Comparison of ENCODE assay signal across 10 cellular contexts in genomic region chr4:184792950-184793555, GRCh38. TPM values are rescaled to one million over a fixed set of nuclear protein-coding genes. Genes with fewer than 3 reads are reported as not detected.
DNase-seq lines count a peak whose midpoint lies in the region; ATAC-seq, FAIRE-seq and TF ChIP-seq lines count a peak whose summit lies in the region.
"Had no signal": no experiment of that assay in that cellular context is flagged by ENCODE, and none has a peak within 500 bp of the region (broad histone marks: within the 10 kb centered on the region; RNA-seq: fewer than 3 reads in every experiment).

No MANE protein-coding gene starts in this region.

- intact Hi-C loops in MCF 10A (cut with micrococcal nuclease) (loop anchor here (1.0 to 2.0 kb wide), 2 partner anchors 20 to 60 kb away; no protein-coding TSS in a partner anchor), breast epithelium (cut with DNase I; ENCODE audit: low total_unique reads) (no loop called here)

- no peaks in the 10 kb centered on the region for H3K36me3 ChIP-seq in breast epithelium

- TF ChIP-seq POLR2A in breast epithelium (IDR thresholded peaks at IDR 0.05): no peak

- H3K36me3 Mint-ChIP-seq in MCF 10A (ENCODE audit: insufficient read depth, unreplicated experiment): peaks cover 86% of the 10 kb centered on the region
- H3K36me3 Mint-ChIP-seq in activated CD8-positive, alpha-beta T cell treated with anti-CD3 and anti-CD28 coated beads, Interleukin-2, amount 10 ng/mL, durations not matched to agents 7 days and 5 days (ENCODE audit: low read depth): peaks cover 5% of the 10 kb centered on the region

- no peak for TF ChIP-seq CTCF in MCF 10A (IDR thresholded peaks at IDR 0.05; ENCODE audit: unreplicated experiment)
- TF ChIP-seq CTCF in breast epithelium (IDR thresholded peaks at IDR 0.05): no peak
- TF ChIP-seq CTCF in foreskin fibroblast (IDR thresholded peaks at IDR 0.05; ENCODE audit: low read depth, low read length): no peak
- no peak for TF ChIP-seq CTCF in D721Med (IDR thresholded peaks at IDR 0.05; ENCODE audit: insufficient read depth, missing control alignments)

- peak overlapping the region; percentile 67 for H3K27ac Mint-ChIP-seq in MCF 10A (ENCODE audit: low read depth, unreplicated experiment)
- H3K27ac Mint-ChIP-seq in activated CD8-positive, alpha-beta T cell treated with anti-CD3 and anti-CD28 coated beads, Interleukin-2, amount 10 ng/mL, durations not matched to agents 7 days and 5 days: no peak overlapping the region

- H3K27ac ChIP-seq in breast epithelium: no peak overlapping the region

- H3K4me3 ChIP-seq in breast epithelium: no peak overlapping the region
- no peak overlapping the region for H3K4me3 ChIP-seq in foreskin fibroblast (ENCODE audit: low read depth in 1 of 2, low read length in 2 of 2)
- H3K4me3 ChIP-seq: adrenal gland had no signal

- no peaks in the 10 kb centered on the region for H3K27me3 ChIP-seq in breast epithelium
- H3K27me3 ChIP-seq: adrenal gland had no signal

- POLR2A ChIA-PET in MCF 10A (lab: Yijun Ruan, JAX): interaction anchor here (0.6 to 3.0 kb wide), 14 partner anchors 8 to 529 kb away, joined by 3 to 33 read pairs (median 5); partner anchors contain the start of gene CENPU
- POLR2A ChIA-PET in activated CD8-positive, alpha-beta T cell treated with anti-CD3 and anti-CD28 coated beads, Interleukin-2, amount 10 ng/mL, durations not matched to agents 7 days and 5 days (lab: Charles Lee): interaction anchor here (1.3 kb wide), 1 partner anchor 32 kb away, joined by 4 read pairs; no protein-coding TSS in a partner anchor

- DNase-seq in MCF 10A (ENCODE audit: unreplicated experiment) (peak; percentile 93), breast epithelium (ENCODE audit: low spot score in 2 of 2) (no peak), foreskin fibroblast (peak; percentile 89 to 91), D721Med (ENCODE audit: insufficient read length, low spot score) (no peak), left lobe of liver (ENCODE audit: low spot score) (no peak), NCI-H510A treated with DMSO at 0.1 percent for 48 hours (lab: John Stamatoyannopoulos, UW) (no peak)
- DNase-seq in activated CD8-positive, alpha-beta T cell treated with anti-CD3 and anti-CD28 coated beads, Interleukin-2, amount 10 ng/mL, durations not matched to agents 7 days and 5 days: peak; percentile 41
- DNase-seq in stimulated activated CD4-positive, alpha-beta T cell treated with anti-CD3 and anti-CD28 coated beads, Interleukin-15, amount 100 ng/mL, for 48 hours (ENCODE audit: low read depth in 2 of 2): peak; percentile 35 to 41

- no peaks in the 10 kb centered on the region for H3K4me1 ChIP-seq in breast epithelium
- H3K4me1 ChIP-seq: adrenal gland had no signal

- peak; percentile 84 for ATAC-seq in activated CD8-positive, alpha-beta T cell treated with anti-CD3 and anti-CD28 coated beads, Interleukin-2, amount 10 ng/mL, durations not matched to agents 7 days and 5 days
- no peak for ATAC-seq in left lobe of liver

- H3K4me3 Mint-ChIP-seq in MCF 10A (ENCODE audit: unreplicated experiment): no peak overlapping the region
- H3K4me3 Mint-ChIP-seq in activated CD8-positive, alpha-beta T cell treated with anti-CD3 and anti-CD28 coated beads, Interleukin-2, amount 10 ng/mL, durations not matched to agents 7 days and 5 days: no peak overlapping the region

- no peaks in the 10 kb centered on the region for H3K9me3 ChIP-seq in breast epithelium
- H3K9me3 ChIP-seq: adrenal gland had no signal

- no peaks in the 10 kb centered on the region for H3K27me3 Mint-ChIP-seq in MCF 10A (ENCODE audit: insufficient read depth, unreplicated experiment)
- H3K27me3 Mint-ChIP-seq in activated CD8-positive, alpha-beta T cell treated with anti-CD3 and anti-CD28 coated beads, Interleukin-2, amount 10 ng/mL, durations not matched to agents 7 days and 5 days (ENCODE audit: low read depth): peaks cover 7% of the 10 kb centered on the region

- BruUV-seq in MCF 10A (replicated peaks; lab: Mats Ljungman, UMichigan): no TSS peak

- CTCF ChIA-PET in MCF 10A (lab: Yijun Ruan, JAX): interaction anchor here (0.6 to 1.4 kb wide), 12 partner anchors 8 to 342 kb away, joined by 3 to 7 read pairs (median 4); partner anchors contain the start of gene CENPU
- CTCF ChIA-PET in activated CD8-positive, alpha-beta T cell treated with anti-CD3 and anti-CD28 coated beads, Interleukin-2, amount 10 ng/mL, durations not matched to agents 7 days and 5 days (lab: Charles Lee): interaction anchor here (1.6 to 1.7 kb wide), 2 partner anchors 9 to 28 kb away, joined by 4 read pairs; no protein-coding TSS in a partner anchor

- H3K4me1 Mint-ChIP-seq in MCF 10A (ENCODE audit: insufficient read depth, unreplicated experiment): peaks cover 58% of the 10 kb centered on the region
- peaks cover 44% of the 10 kb centered on the region for H3K4me1 Mint-ChIP-seq in activated CD8-positive, alpha-beta T cell treated with anti-CD3 and anti-CD28 coated beads, Interleukin-2, amount 10 ng/mL, durations not matched to agents 7 days and 5 days (ENCODE audit: low read depth)

- no peak for FAIRE-seq in D721Med (lab: Jason Lieb, UNC)
- FAIRE-seq: G401.6 had no signal

- H3K9me3 Mint-ChIP-seq in MCF 10A (ENCODE audit: unreplicated experiment): no peaks in the 10 kb centered on the region
- H3K9me3 Mint-ChIP-seq in activated CD8-positive, alpha-beta T cell treated with anti-CD3 and anti-CD28 coated beads, Interleukin-2, amount 10 ng/mL, durations not matched to agents 7 days and 5 days (ENCODE audit: insufficient read depth): no peaks in the 10 kb centered on the region

RNA-seq across cellular contexts. Expression of gene ACSL1, which starts 32.7 kb away (rescaled TPM):
- 99.5 and 105 TPM in 2 replicates for total RNA-seq in MCF 10A (2022)
- 100 to 1,000 TPM; 167 to 797 (median 254) TPM for total RNA-seq in breast epithelium
- 1 to 10 TPM; 7.5 to 8.7 TPM for total RNA-seq in activated CD8-positive, alpha-beta T cell treated with anti-CD3 and anti-CD28 coated beads, Interleukin-2, amount 10 ng/mL, durations not matched to agents 7 days and 5 days
- total RNA-seq in left lobe of liver: 818 TPM

RNA-seq across cellular contexts. Expression of gene CENPU, which starts 59.2 kb away (rescaled TPM):
- total RNA-seq in MCF 10A (2022) (8.3 and 22.3 TPM in 2 replicates), breast epithelium (1 to 10 TPM; 2.2 to 4.3 (median 2.6) TPM), left lobe of liver (1.6 TPM)
- total RNA-seq in activated CD8-positive, alpha-beta T cell treated with anti-CD3 and anti-CD28 coated beads, Interleukin-2, amount 10 ng/mL, durations not matched to agents 7 days and 5 days: 10 to 100 TPM; 58.7 to 59.1 TPM

Comparison
In these comparisons a context has a peak if more than half of its experiments do, and no peak if none do; other contexts are left out.
1. DNase-seq: peak in MCF 10A (single experiment), activated CD8-positive, alpha-beta T cell treated with anti-CD3 and anti-CD28 coated beads, Interleukin-2, amount 10 ng/mL, durations not matched to agents 7 days and 5 days (single experiment), foreskin fibroblast (2 of 2) and stimulated activated CD4-positive, alpha-beta T cell treated with anti-CD3 and anti-CD28 coated beads, Interleukin-15, amount 100 ng/mL, for 48 hours (2 of 2); none in breast epithelium (0 of 2), D721Med (single experiment), left lobe of liver (single experiment) and NCI-H510A treated with DMSO at 0.1 percent for 48 hours (single experiment).
2. RNA of gene ACSL1, which starts 32.7 kb away (total RNA-seq): 818 TPM in left lobe of liver (single experiment), 167 to 797 TPM in breast epithelium and 99.5 to 105 TPM in MCF 10A; 7.5 to 8.7 TPM in activated CD8-positive, alpha-beta T cell treated with anti-CD3 and anti-CD28 coated beads, Interleukin-2, amount 10 ng/mL, durations not matched to agents 7 days and 5 days; every median in the first group is over 10 times any median in the second.